ENCODE assay signal across 31 cellular contexts in genomic region chr17:81148571-81148970, GRCh38. TPM values are rescaled to one million over a fixed set of nuclear protein-coding genes. Genes with fewer than 3 reads are reported as not detected.
"Had no signal": no experiment of that assay in that cellular context is flagged by ENCODE, and none has a peak within 500 bp of the region (broad histone marks: within the 10 kb centered on the region; RNA-seq: fewer than 3 reads in every experiment).

No MANE protein-coding gene starts in this region.

- H3K27me3 Mint-ChIP-seq: stimulated activated naive CD8-positive, alpha-beta T cell treated with anti-CD3 and anti-CD28 coated beads, Interleukin-15, Interleukin-2, amounts not matched to agents 100 ng/mL and 50 ng/mL, for 24 hours; type B pancreatic cell had no signal

- H3K27ac Mint-ChIP-seq: activated CD4-positive, alpha-beta T cell treated with anti-CD3 and anti-CD28 coated beads for 36 hours; activated naive CD4-positive, alpha-beta T cell treated with anti-CD3 and anti-CD28 coated beads for 36 hours; mesothelial cell of epicardium; naive B cell; stimulated activated naive CD8-positive, alpha-beta T cell treated with anti-CD3 and anti-CD28 coated beads, Interleukin-15, Interleukin-2, amounts not matched to agents 100 ng/mL and 50 ng/mL, for 24 hours; T-helper 2 cell treated with Interferon-gamma antibody and Interleukin-4, amounts not matched to agents 5 μg/mL and 100 μg/mL, for 36 hours; type B pancreatic cell had no signal

- H3K27ac ChIP-seq: esophagus muscularis mucosa, foreskin keratinocyte, heart left ventricle, right atrium auricular region, thoracic aorta, vagina had no signal

- H3K36me3 Mint-ChIP-seq: immature natural killer cell, mesothelial cell of epicardium, naive B cell, type B pancreatic cell had no signal

- H3K4me3 ChIP-seq: esophagus muscularis mucosa, heart left ventricle, right atrium auricular region, thoracic aorta, vagina had no signal

- H3K9me3 ChIP-seq: esophagus muscularis mucosa, heart left ventricle, right atrium auricular region, thoracic aorta, vagina had no signal

- H3K4me1 ChIP-seq: foreskin keratinocyte, right atrium auricular region, vagina had no signal

- H3K9me3 Mint-ChIP-seq: activated naive CD4-positive, alpha-beta T cell treated with anti-CD3 and anti-CD28 coated beads for 36 hours; central memory CD8-positive, alpha-beta T cell; immature natural killer cell; stimulated activated naive CD8-positive, alpha-beta T cell treated with anti-CD3 and anti-CD28 coated beads, Interleukin-15, Interleukin-2, amounts not matched to agents 100 ng/mL and 50 ng/mL, for 24 hours; T-helper 2 cell treated with Interferon-gamma antibody and Interleukin-4, amounts not matched to agents 5 μg/mL and 100 μg/mL, for 36 hours; type B pancreatic cell had no signal

- FAIRE-seq: bronchial epithelial cell, kidney had no signal

- H3K4me3 Mint-ChIP-seq: activated CD4-positive, alpha-beta T cell treated with anti-CD3 and anti-CD28 coated beads for 36 hours; activated naive CD4-positive, alpha-beta T cell treated with anti-CD3 and anti-CD28 coated beads for 36 hours; central memory CD8-positive, alpha-beta T cell; mesothelial cell of epicardium; naive B cell; stimulated activated naive CD8-positive, alpha-beta T cell treated with anti-CD3 and anti-CD28 coated beads, Interleukin-15, Interleukin-2, amounts not matched to agents 100 ng/mL and 50 ng/mL, for 24 hours; T-helper 2 cell treated with Interferon-gamma antibody and Interleukin-4, amounts not matched to agents 5 μg/mL and 100 μg/mL, for 36 hours; type B pancreatic cell had no signal

- H3K36me3 ChIP-seq: esophagus muscularis mucosa, heart left ventricle, right atrium auricular region, thoracic aorta, vagina had no signal

- H3K27me3 ChIP-seq: esophagus muscularis mucosa, heart left ventricle, right atrium auricular region, vagina had no signal

- DNase-seq: activated CD4-positive, alpha-beta T cell treated with anti-CD3 and anti-CD28 coated beads for 36 hours; activated CD4-positive, alpha-beta T cell treated with anti-CD3 and anti-CD28 coated beads, Interleukin-2, amount 50 U/mL, for 4 hours; activated CD4-positive, CD25-positive, alpha-beta regulatory T cell; activated effector memory CD4-positive, alpha-beta T cell treated with anti-CD3 and anti-CD28 coated beads, Interleukin-2, amount 50 U/mL, for 16 hours; activated naive CD4-positive, alpha-beta T cell treated with anti-CD3 and anti-CD28 coated beads for 36 hours; activated T-cell treated with anti-CD3 and anti-CD28 coated beads for 4 hours; dermis blood vessel endothelial cell; effector CD4-positive, alpha-beta T cell; foreskin keratinocyte; hypothalamus; immature natural killer cell; kidney; left colon; naive B cell; stimulated activated CD4-positive, alpha-beta T cell treated with anti-CD3 and anti-CD28 coated beads, Interleukin-4, amount 100 ng/mL, for 1 hour; T-helper 1 cell had no signal

- H3K4me1 Mint-ChIP-seq: activated CD4-positive, alpha-beta T cell treated with anti-CD3 and anti-CD28 coated beads for 36 hours; central memory CD8-positive, alpha-beta T cell; mesothelial cell of epicardium had no signal

RNA-seq across cellular contexts. Expression of gene PVALEF, which starts 16.7 kb away (rescaled TPM):
- total RNA-seq: activated CD4-positive, alpha-beta T cell treated with anti-CD3 and anti-CD28 coated beads for 36 hours; activated naive CD4-positive, alpha-beta T cell treated with anti-CD3 and anti-CD28 coated beads for 36 hours; bronchial epithelial cell; dermis blood vessel endothelial cell; esophagus muscularis mucosa; foreskin keratinocyte; heart left ventricle; kidney; left colon; liver; omental fat pad; pulmonary artery endothelial cell; right atrium auricular region; subcutaneous adipose tissue; thoracic aorta; vagina had no signal
